26 cellular contexts compared by ENCODE assay signal in genomic region chr15:91431041-91431715, GRCh38.
"Had no signal": no experiment of that assay in that cellular context is flagged by ENCODE, and none has a peak within 500 bp of the region (broad histone marks: within the 10 kb centered on the region; RNA-seq: fewer than 3 reads in every experiment).

No MANE protein-coding gene starts in this region.

- H3K4me1 Mint-ChIP-seq: memory B cell; naive B cell; neural crest cell; stimulated activated memory B cell treated with anti-CD40 and anti-IgM and Interleukin-4, amounts not matched to agents 10 μg/mL and 1 μg/mL and 100 μg/mL, for 72 hours had no signal

- H3K4me3 ChIP-seq: coronary artery, esophagus muscularis mucosa, heart right ventricle, left ventricle myocardium inferior, lower lobe of right lung, psoas muscle, skin epidermis, testis, tibial artery had no signal

- H3K36me3 ChIP-seq: esophagus muscularis mucosa, heart right ventricle, left ventricle myocardium inferior, lower lobe of right lung, spleen, tibial artery had no signal

- DNase-seq: dermis blood vessel endothelial cell; effector memory CD4-positive, alpha-beta T cell; foreskin melanocyte; glutamatergic neuron; heart right ventricle; hippocampal formation; left cardiac atrium; left ventricle myocardium inferior; lower lobe of right lung; naive B cell; psoas muscle; right cardiac atrium; spleen; stimulated activated CD4-positive, alpha-beta T cell treated with anti-CD3 and anti-CD28 coated beads, Interleukin-4, amount 100 ng/mL, for 4 hours; stimulated activated naive CD8-positive, alpha-beta T cell treated with anti-CD3 and anti-CD28 coated beads, Interleukin-15, Interleukin-2, amounts not matched to agents 100 U/mL and 50 U/mL, for 24 hours; substantia nigra; testis; tibial artery had no signal

- H3K4me3 Mint-ChIP-seq: memory B cell; naive B cell; natural killer cell treated with Interleukin-12 subunit alpha and Interleukin-12 subunit beta and Interleukin-15 and Interleukin-18, amount 100 ng/mL, for 72 hours; neural crest cell; stimulated activated memory B cell treated with anti-CD40 and anti-IgM and Interleukin-4, amounts not matched to agents 10 μg/mL and 1 μg/mL and 100 μg/mL, for 72 hours; type B pancreatic cell had no signal

- H3K27me3 Mint-ChIP-seq: stimulated activated memory B cell treated with anti-CD40 and anti-IgM and Interleukin-4, amounts not matched to agents 10 μg/mL and 1 μg/mL and 100 μg/mL, for 72 hours had no signal

- H3K9me3 Mint-ChIP-seq: memory B cell; natural killer cell treated with Interleukin-12 subunit alpha and Interleukin-12 subunit beta and Interleukin-15 and Interleukin-18, amount 100 ng/mL, for 72 hours; type B pancreatic cell had no signal

- H3K4me1 ChIP-seq: esophagus muscularis mucosa, heart right ventricle, left ventricle myocardium inferior, lower lobe of right lung, psoas muscle, spleen, testis, tibial artery had no signal

- H3K27ac Mint-ChIP-seq: memory B cell; naive B cell; natural killer cell treated with Interleukin-12 subunit alpha and Interleukin-12 subunit beta and Interleukin-15 and Interleukin-18, amount 100 ng/mL, for 72 hours; stimulated activated memory B cell treated with anti-CD40 and anti-IgM and Interleukin-4, amounts not matched to agents 10 μg/mL and 1 μg/mL and 100 μg/mL, for 72 hours; type B pancreatic cell had no signal

- H3K27me3 ChIP-seq: esophagus muscularis mucosa, heart right ventricle, testis, tibial artery had no signal

- ATAC-seq: heart right ventricle; left cardiac atrium; lower lobe of right lung; natural killer cell treated with Interleukin-12 subunit alpha and Interleukin-12 subunit beta and Interleukin-15 and Interleukin-18, amount 100 ng/mL, for 72 hours; psoas muscle; right cardiac atrium; stimulated activated memory B cell treated with anti-CD40 and anti-IgM and Interleukin-4, amounts not matched to agents 10 μg/mL and 1 μg/mL and 100 μg/mL, for 72 hours; stimulated activated naive CD8-positive, alpha-beta T cell treated with anti-CD3 and anti-CD28 coated beads, Interleukin-15, Interleukin-2, amounts not matched to agents 100 U/mL and 50 U/mL, for 24 hours had no signal

- H3K27ac ChIP-seq: coronary artery, esophagus muscularis mucosa, left ventricle myocardium inferior, lower lobe of right lung, psoas muscle, skin epidermis, testis, tibial artery had no signal

- H3K9me3 ChIP-seq: esophagus muscularis mucosa, left ventricle myocardium inferior, lower lobe of right lung, psoas muscle, spleen, testis, tibial artery had no signal

- H3K36me3 Mint-ChIP-seq: memory B cell; naive B cell; natural killer cell treated with Interleukin-12 subunit alpha and Interleukin-12 subunit beta and Interleukin-15 and Interleukin-18, amount 100 ng/mL, for 72 hours; stimulated activated memory B cell treated with anti-CD40 and anti-IgM and Interleukin-4, amounts not matched to agents 10 μg/mL and 1 μg/mL and 100 μg/mL, for 72 hours; type B pancreatic cell had no signal
